Comparison of ENCODE assay signal across 8 cellular contexts in the genomic region with DNA sequence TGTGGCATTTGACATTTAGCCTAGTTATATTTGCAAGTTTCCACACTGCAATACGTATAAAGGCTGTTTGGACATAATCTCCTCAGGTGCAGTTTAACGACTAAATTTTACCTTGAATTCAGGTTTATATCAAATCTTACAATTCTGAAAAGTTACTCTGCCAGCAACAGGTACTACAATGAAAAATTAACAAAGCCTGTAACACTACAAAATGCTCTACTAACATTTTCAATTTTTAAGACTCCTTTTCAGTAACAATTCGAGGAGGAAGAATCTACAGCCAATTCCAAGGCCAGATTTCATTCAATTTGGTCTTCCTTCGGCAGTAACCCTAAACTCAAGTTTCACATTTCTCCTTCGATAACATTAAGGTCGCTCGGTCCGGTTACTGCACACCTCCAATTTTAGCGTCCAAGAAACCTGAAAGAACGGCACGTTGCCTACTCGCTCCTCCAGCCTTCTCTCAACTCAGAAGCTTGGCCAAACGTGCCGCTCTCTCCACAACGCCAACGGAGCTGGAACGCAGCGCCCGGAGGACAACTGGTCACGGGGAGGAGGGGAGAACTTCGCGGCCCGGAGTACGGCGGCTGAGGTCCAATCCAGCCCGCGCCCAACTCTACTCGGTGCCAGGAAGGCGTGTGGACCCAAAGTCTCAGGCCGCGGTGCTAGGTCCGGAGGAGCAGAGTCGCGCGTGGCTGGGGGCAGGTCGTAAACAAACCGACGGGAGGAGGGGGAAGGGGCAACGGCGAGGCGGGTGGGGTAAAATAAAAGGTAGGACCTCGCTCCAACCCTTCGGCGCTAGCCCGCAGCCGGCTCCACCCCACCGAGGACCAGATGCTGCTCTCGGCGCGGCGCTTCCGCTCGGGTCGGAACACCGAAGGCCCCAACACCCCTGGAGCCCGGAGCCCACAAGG. TPM values are rescaled to one million over a fixed set of nuclear protein-coding genes. Genes with fewer than 3 reads are reported as not detected.
DNase-seq lines count a peak whose midpoint lies in the region; ATAC-seq and TF ChIP-seq lines count a peak whose summit lies in the region.

No MANE protein-coding gene starts in this region.

- TF ChIP-seq EP300 in suprapubic skin (IDR thresholded peaks at IDR 0.05), result no peak

- H3K9me3 Mint-ChIP-seq in activated T-helper 17 cell treated with anti-CD3 and anti-CD28 coated beads, Interleukin-2, amount 50 U/mL, for 72 hours, result no peaks in the 10 kb centered on the region
- H3K9me3 Mint-ChIP-seq in nephron, result no peaks in the 10 kb centered on the region

- peak overlapping the region; percentile 94 for H3K27ac Mint-ChIP-seq in activated T-helper 17 cell treated with anti-CD3 and anti-CD28 coated beads, Interleukin-2, amount 50 U/mL, for 72 hours
- H3K27ac Mint-ChIP-seq in nephron, result peak overlapping the region; percentile 75 to 96 (median 93)

- peaks cover 12% of the 10 kb centered on the region for H3K4me1 Mint-ChIP-seq in activated T-helper 17 cell treated with anti-CD3 and anti-CD28 coated beads, Interleukin-2, amount 50 U/mL, for 72 hours
- H3K4me1 Mint-ChIP-seq in nephron, result peaks cover 27% of the 10 kb centered on the region

- no peaks in the 10 kb centered on the region for H3K27me3 Mint-ChIP-seq in activated T-helper 17 cell treated with anti-CD3 and anti-CD28 coated beads, Interleukin-2, amount 50 U/mL, for 72 hours
- no peaks in the 10 kb centered on the region for H3K27me3 Mint-ChIP-seq in nephron (ENCODE audit: low read depth)

- peak overlapping the region; percentile 99 for H3K27ac ChIP-seq in suprapubic skin

- no peaks in the 10 kb centered on the region for H3K9me3 ChIP-seq in suprapubic skin

- H3K4me3 ChIP-seq in fibroblast of the aortic adventitia (ENCODE audit: low read depth, low read length), result peak overlapping the region; percentile 76
- peak overlapping the region; percentile 87 for H3K4me3 ChIP-seq in suprapubic skin

- no peaks in the 10 kb centered on the region for H3K36me3 ChIP-seq in suprapubic skin

- no peak for TF ChIP-seq POLR2A in suprapubic skin (IDR thresholded peaks at IDR 0.05)

- ATAC-seq in HG02798 (IDR thresholded peaks at IDR 0.05; ENCODE audit: poor library complexity, unreplicated experiment), result peak; percentile 14
- ATAC-seq in activated T-helper 17 cell treated with anti-CD3 and anti-CD28 coated beads, Interleukin-2, amount 50 U/mL, for 72 hours (replicated peaks), result peak; percentile 15

- TF ChIP-seq CTCF in fibroblast of the aortic adventitia (IDR thresholded peaks at IDR 0.05; ENCODE audit: insufficient read depth, low read length) (no peak), nephron (IDR thresholded peaks at IDR 0.05; ENCODE audit: unreplicated experiment in 3 of 3) (no peak), suprapubic skin (IDR thresholded peaks at IDR 0.05) (no peak)

- DNase-seq in SIG-M5 treated with dmso at 0.1 percent for 504 hours (lab: John Stamatoyannopoulos, UW; ENCODE audit: unreplicated experiment), result peak; percentile 18
- DNase-seq in SIG-M5 (lab: John Stamatoyannopoulos, UW), result no peak
- DNase-seq in NCI-H226, result peak; percentile 20
- peak; percentile 59 for DNase-seq in fibroblast of the aortic adventitia (ENCODE audit: low read depth)
- DNase-seq in suprapubic skin (ENCODE audit: low spot score in 2 of 2), result peak; percentile 89 to 94

- H3K4me1 ChIP-seq in suprapubic skin, result peaks cover 28% of the 10 kb centered on the region

- under 1% methylated on average over 46 of the region's 56 CpGs for WGBS in suprapubic skin

- no peaks in the 10 kb centered on the region for H3K27me3 ChIP-seq in suprapubic skin

- H3K36me3 Mint-ChIP-seq in activated T-helper 17 cell treated with anti-CD3 and anti-CD28 coated beads, Interleukin-2, amount 50 U/mL, for 72 hours (ENCODE audit: low read depth), result peaks cover 12% of the 10 kb centered on the region
- H3K36me3 Mint-ChIP-seq in nephron (ENCODE audit: low read depth), result peaks cover 4% of the 10 kb centered on the region

- H3K4me3 Mint-ChIP-seq in activated T-helper 17 cell treated with anti-CD3 and anti-CD28 coated beads, Interleukin-2, amount 50 U/mL, for 72 hours, result peak overlapping the region; percentile 95
- peak overlapping the region; percentile 94 to 100 (median 98) for H3K4me3 Mint-ChIP-seq in nephron

RNA-seq across cellular contexts. Expression of a gene that starts 0.7 kb away (rescaled TPM):
- total RNA-seq in activated T-helper 17 cell treated with anti-CD3 and anti-CD28 coated beads, Interleukin-2, amount 50 U/mL, for 72 hours, result 10 to 100 TPM; 17.5 to 30.4 TPM
- total RNA-seq in fibroblast of the aortic adventitia (ENCODE audit: low replicate concordance) (99.9 and 125 TPM in 2 replicates), suprapubic skin (10 to 100 TPM; 24.6 to 65.4 (median 26.9) TPM)
